20 cellular contexts compared by ENCODE assay signal in genomic region chr12:125882141-125882540, GRCh38.
DNase-seq lines count a peak whose midpoint lies in the region; ATAC-seq and TF ChIP-seq lines count a peak whose summit lies in the region.
"Had no signal": no experiment of that assay in that cellular context is flagged by ENCODE, and none has a peak within 500 bp of the region (broad histone marks: within the 10 kb centered on the region; RNA-seq: fewer than 3 reads in every experiment).

No MANE protein-coding gene starts in this region.

- H3K9me3 ChIP-seq in ovary = no peaks in the 10 kb centered on the region
- H3K9me3 ChIP-seq: Peyer's patch had no signal

- H3K36me3 ChIP-seq in ovary = no peaks in the 10 kb centered on the region
- H3K36me3 ChIP-seq: Peyer's patch had no signal

- 34 to 57% (median 38%) methylated on average over 3 of the region's 3 CpGs for WGBS in ovary, 3 donors

- intact Hi-C loops in ovary (cut with DNase I) = loop anchor here in 1 of 4 donors (5.0 kb wide), 1 partner anchor 365 kb away; no protein-coding TSS in a partner anchor

- peak; percentile 25 for DNase-seq in G401 (ENCODE audit: low spot score)
- peak; percentile 65 for DNase-seq in amniotic epithelial cell (ENCODE audit: low read depth)
- DNase-seq in fibroblast of peridontal ligament (ENCODE audit: extremely low read depth) = peak; percentile 41
- DNase-seq in myocyte (ENCODE audit: low read depth) = peak; percentile 19
- DNase-seq in ovary = no peak
- DNase-seq in NCI-H82 (lab: John Stamatoyannopoulos, UW) = no peak
- no peak for DNase-seq in activated naive CD4-positive, alpha-beta T cell treated with anti-CD3 and anti-CD28 coated beads, Interleukin-2, amount 50 U/mL, for 72 hours (ENCODE audit: low spot score in 2 of 2)
- DNase-seq in NK-92 treated with Interleukin-12 subunit alpha and Interleukin-12 subunit beta, amount 100 ng/mL, for 24 hours (lab: John Stamatoyannopoulos, UW) = no peak
- DNase-seq: ACHN; Calu3; CD4-positive, alpha-beta T cell; H9; MV-4-11; NCI-H2107; NCI-H69; Peyer's patch; SHP77 treated with DMSO at 0.1 percent for 48 hours had no signal

- no peak for TF ChIP-seq POLR2A in ovary (IDR thresholded peaks at IDR 0.05)

- H3K27ac Mint-ChIP-seq in activated naive CD4-positive, alpha-beta T cell treated with anti-CD3 and anti-CD28 coated beads, Interleukin-2, amount 50 U/mL, for 72 hours = no peak overlapping the region
- H3K27ac Mint-ChIP-seq: B cell; CD4-positive, alpha-beta T cell; H9; IgD-negative memory B cell had no signal

- no peak for TF ChIP-seq CTCF in ovary (IDR thresholded peaks at IDR 0.05)

- no peak overlapping the region for H3K4me3 ChIP-seq in ovary
- H3K4me3 ChIP-seq: GM12878, Peyer's patch had no signal

- H3K9me3 Mint-ChIP-seq in activated naive CD4-positive, alpha-beta T cell treated with anti-CD3 and anti-CD28 coated beads, Interleukin-2, amount 50 U/mL, for 72 hours = peaks cover 9 to 10% of the 10 kb centered on the region in 2 donors

- in situ Hi-C loops in G401 (cut with HindIII; ENCODE audit: low sequenced_read_pairs) = no loop called here

- no peaks in the 10 kb centered on the region for H3K4me1 ChIP-seq in ovary (ENCODE audit: insufficient read depth)
- H3K4me1 ChIP-seq: Peyer's patch had no signal

- no peaks in the 10 kb centered on the region for H3K36me3 Mint-ChIP-seq in activated naive CD4-positive, alpha-beta T cell treated with anti-CD3 and anti-CD28 coated beads, Interleukin-2, amount 50 U/mL, for 72 hours
- H3K36me3 Mint-ChIP-seq: IgD-negative memory B cell had no signal

- TF ChIP-seq EP300 in ovary (IDR thresholded peaks at IDR 0.05) = no peak

- no peaks in the 10 kb centered on the region for H3K27me3 ChIP-seq in ovary
- H3K27me3 ChIP-seq: Peyer's patch had no signal

- ATAC-seq in activated naive CD4-positive, alpha-beta T cell treated with anti-CD3 and anti-CD28 coated beads, Interleukin-2, amount 50 U/mL, for 72 hours = no peak
- ATAC-seq: GM12878 had no signal

- H3K27ac ChIP-seq in ovary = no peak overlapping the region
- H3K27ac ChIP-seq: Peyer's patch had no signal

Comparison
In these comparisons a context has a peak if more than half of its experiments do, and no peak if none do; other contexts are left out.
1. DNase-seq: peak in G401 (single experiment), amniotic epithelial cell (single experiment), fibroblast of peridontal ligament (single experiment) and myocyte (single experiment); none in ovary (0 of 5), NCI-H82 (single experiment), activated naive CD4-positive, alpha-beta T cell treated with anti-CD3 and anti-CD28 coated beads, Interleukin-2, amount 50 U/mL, for 72 hours (0 of 2) and NK-92 treated with Interleukin-12 subunit alpha and Interleukin-12 subunit beta, amount 100 ng/mL, for 24 hours (single experiment).